8 cellular contexts compared by ENCODE assay signal in genomic region chr21:43767980-43768867, GRCh38. TPM values are rescaled to one million over a fixed set of nuclear protein-coding genes. Genes with fewer than 3 reads are reported as not detected.
DNase-seq lines count a peak whose midpoint lies in the region; TF ChIP-seq lines count a peak whose summit lies in the region.

No MANE protein-coding gene starts in this region.

- H3K9me2 ChIP-seq in MM.1S (replicated peaks; ENCODE audit: insufficient read depth, low read length) = no peaks in the 10 kb centered on the region

- TF ChIP-seq CTCF in AG10803 (conservative IDR thresholded peaks at IDR 0.05; ENCODE audit: low read length) (no peak), epithelial cell of esophagus (IDR thresholded peaks at IDR 0.05; ENCODE audit: insufficient read depth, low read depth, low read length, missing control alignments) (no peak), MM.1S (IDR thresholded peaks at IDR 0.05; ENCODE audit: low read length) (no peak)

- no peaks in the 10 kb centered on the region for H3K27me3 ChIP-seq in MM.1S (replicated peaks; ENCODE audit: insufficient read depth, low read length)

- no peaks in the 10 kb centered on the region for H4K20me1 ChIP-seq in MM.1S (ENCODE audit: insufficient read depth, low read length)

- H3K9ac ChIP-seq in MM.1S (ENCODE audit: low read length) = no peak overlapping the region

- no peak overlapping the region for H3K4me2 ChIP-seq in MM.1S (ENCODE audit: low read depth, low read length)

- peaks cover 4% of the 10 kb centered on the region; the same call in 1 of the 2 replicates for H3K36me3 ChIP-seq in MM.1S (replicated peaks; ENCODE audit: insufficient read depth, low read length)

- no peaks in the 10 kb centered on the region for H3K79me2 ChIP-seq in MM.1S (ENCODE audit: low read length)

- H3F3A ChIP-seq in MM.1S (ENCODE audit: insufficient read depth, low read length) = peaks cover 22% of the 10 kb centered on the region

- H3K4me3 ChIP-seq in AG10803 (ENCODE audit: low read length) (no peak overlapping the region), epithelial cell of esophagus (ENCODE audit: low read length) (no peak overlapping the region), MM.1S (ENCODE audit: low read length) (no peak overlapping the region)

- H3K27ac ChIP-seq in MM.1S (ENCODE audit: low read length) = no peak overlapping the region

- no peak overlapping the region for H2AFZ ChIP-seq in MM.1S (ENCODE audit: low read length)

- H3K9me3 ChIP-seq in MM.1S (replicated peaks; ENCODE audit: insufficient read depth, low read length) = no peaks in the 10 kb centered on the region

- H3K4me1 ChIP-seq in MM.1S (ENCODE audit: low read length) = no peaks in the 10 kb centered on the region

- DNase-seq in AG10803 (ENCODE audit: low read depth) = peak; percentile 66
- peak; percentile 77 for DNase-seq in NCI-H226
- DNase-seq in epithelial cell of esophagus (ENCODE audit: low read depth) = peak; percentile 94
- peak; percentile 65 for DNase-seq in myocyte (ENCODE audit: low read depth)
- DNase-seq in hippocampal formation (lab: John Stamatoyannopoulos, UW) = no peak
- DNase-seq in activated CD8-positive, alpha-beta memory T cell treated with anti-CD3 and anti-CD28 coated beads, Interleukin-2, amount 50 U/mL, for 4 hours = no peak
- DNase-seq in MM.1S = no peak
- DNase-seq in activated T-cell treated with anti-CD3 and anti-CD28 coated beads, Interleukin-2, amount 50 U/mL, for 48 hours = no peak

RNA-seq across cellular contexts. Expression of gene CSTB, which starts 7.9 kb away (rescaled TPM):
- total RNA-seq in myocyte = 6.9 and 12.5 TPM in 2 replicates
- 112 TPM for polyA plus RNA-seq in myocyte (2012)

RNA-seq across cellular contexts. Expression of gene RRP1, which starts 21.2 kb away (rescaled TPM):
- total RNA-seq in myocyte = 21.6 and 22.5 TPM in 2 replicates
- 24.9 TPM for polyA plus RNA-seq in myocyte (2012)

RNA-seq across cellular contexts. Expression of gene PDXK, which starts 49.3 kb away (rescaled TPM):
- total RNA-seq in myocyte = 55.6 and 87.0 TPM in 2 replicates
- polyA plus RNA-seq in myocyte (2012) = 212 TPM

Comparison
In these comparisons a context has a peak if more than half of its experiments do, and no peak if none do; other contexts are left out.
1. DNase-seq: peak in AG10803 (single experiment), NCI-H226 (single experiment), epithelial cell of esophagus (single experiment) and myocyte (single experiment); none in hippocampal formation (0 of 2), activated CD8-positive, alpha-beta memory T cell treated with anti-CD3 and anti-CD28 coated beads, Interleukin-2, amount 50 U/mL, for 4 hours (single experiment), MM.1S (single experiment) and activated T-cell treated with anti-CD3 and anti-CD28 coated beads, Interleukin-2, amount 50 U/mL, for 48 hours (0 of 2).